ENCODE assay signal across 15 cellular contexts in genomic region chr1:220875233-220875632, GRCh38. TPM values are rescaled to one million over a fixed set of nuclear protein-coding genes. Genes with fewer than 3 reads are reported as not detected.
DNase-seq lines count a peak whose midpoint lies in the region; ATAC-seq and TF ChIP-seq lines count a peak whose summit lies in the region.
"Had no signal": no experiment of that assay in that cellular context is flagged by ENCODE, and none has a peak within 500 bp of the region (broad histone marks: within the 10 kb centered on the region; RNA-seq: fewer than 3 reads in every experiment).

No MANE protein-coding gene starts in this region.

- H2BK120ac ChIP-seq in mesenchymal stem cell (ENCODE audit: low read depth, low read length), result peak overlapping the region; percentile 50

- no peak overlapping the region for H3K23ac ChIP-seq in mesenchymal stem cell (ENCODE audit: low read length in 2 of 2)

- peak overlapping the region in 1 of 2 experiments; percentile 61 for H3K18ac ChIP-seq in mesenchymal stem cell (ENCODE audit: low read depth in 1 of 2, low read length in 2 of 2)

- no peak overlapping the region for H2AFZ ChIP-seq in mesenchymal stem cell (ENCODE audit: low read depth, low read length)

- H3K9me3 ChIP-seq in mesenchymal stem cell (ENCODE audit: control insufficient read depth, low read length), result no peaks in the 10 kb centered on the region
- no peaks in the 10 kb centered on the region for H3K9me3 ChIP-seq in transverse colon
- H3K9me3 ChIP-seq: A549, BE2C, Caco-2, HAP-1 had no signal

- no peak overlapping the region for H2AK5ac ChIP-seq in mesenchymal stem cell (ENCODE audit: low read length, severe bottlenecking)

- H2BK15ac ChIP-seq in mesenchymal stem cell (ENCODE audit: low read depth, poor library complexity, severe bottlenecking), result no peak overlapping the region

- H3K4me2 ChIP-seq in mesenchymal stem cell (ENCODE audit: low read length, poor library complexity, severe bottlenecking), result no peak overlapping the region
- H3K4me2 ChIP-seq: A549 had no signal

- no peak for ATAC-seq in HG03025 (IDR thresholded peaks at IDR 0.05; ENCODE audit: low FRiP score, unreplicated experiment)
- no peak for ATAC-seq in HG03354 (IDR thresholded peaks at IDR 0.05; ENCODE audit: poor library complexity, severe bottlenecking, unreplicated experiment)
- ATAC-seq: A549; CD8-positive, alpha-beta T cell had no signal

- in situ Hi-C loops in transverse colon (cut with MboI; ENCODE audit: low pct_ligation_motif_present in 1 of 4, low pct_unique_long_range_greater_than_20kb in 1 of 4, low sequenced_read_pairs in 3 of 4), result loop anchor here in 3 of 4 donors (10.0 to 25.0 kb wide), 4 partner anchors 330 to 862 kb away; partner anchors contain the start of gene DUSP10 (in 1 of the 3)

- no peaks in the 10 kb centered on the region for H3K36me3 ChIP-seq in mesenchymal stem cell (ENCODE audit: control insufficient read depth in 1 of 2, insufficient read depth in 2 of 2, low read depth in 1 of 2, low read length in 2 of 2)
- no peaks in the 10 kb centered on the region for H3K36me3 ChIP-seq in rectal smooth muscle tissue (ENCODE audit: control insufficient read depth, insufficient read depth, low read length)
- H3K36me3 ChIP-seq in transverse colon, result no peaks in the 10 kb centered on the region
- H3K36me3 ChIP-seq: BE2C, HAP-1 had no signal

- H3K9ac ChIP-seq in mesenchymal stem cell (ENCODE audit: low read length), result no peak overlapping the region
- H3K9ac ChIP-seq in rectal smooth muscle tissue (ENCODE audit: low read length), result no peak overlapping the region

- H3K27ac ChIP-seq in mesenchymal stem cell (ENCODE audit: low read length, poor library complexity, severe bottlenecking) (no peak overlapping the region), rectal smooth muscle tissue (ENCODE audit: low read depth, low read length) (peak overlapping the region; percentile 96), transverse colon (peak overlapping the region in 3 of 4 donors; percentile 35 to 99 (median 92))

- H4K8ac ChIP-seq in mesenchymal stem cell (ENCODE audit: low read length), result peak overlapping the region; percentile 1

- H3K27me3 ChIP-seq in mesenchymal stem cell (ENCODE audit: control insufficient read depth in 1 of 2, insufficient read depth in 1 of 2, low read length in 2 of 2) (no peaks in the 10 kb centered on the region), rectal smooth muscle tissue (ENCODE audit: control insufficient read depth, insufficient read depth, low read length) (peaks cover 2% of the 10 kb centered on the region), transverse colon (peaks cover 38% of the 10 kb centered on the region)
- H3K27me3 ChIP-seq: BE2C had no signal

- TF ChIP-seq POLR2A in transverse colon (IDR thresholded peaks at IDR 0.05), result no peak

- DNase-seq in dermis blood vessel endothelial cell (peak; percentile 17), mesenchymal stem cell (no peak), transverse colon (no peak), globus pallidus (ENCODE audit: low spot score) (no peak)
- DNase-seq: BE2C; Caco-2; CD8-positive, alpha-beta T cell; DND-41; GF-D8; HFFc6 had no signal

- H3K14ac ChIP-seq in mesenchymal stem cell (ENCODE audit: low read length in 2 of 2), result no peak overlapping the region

- H3K4me1 ChIP-seq in mesenchymal stem cell (ENCODE audit: control insufficient read depth, insufficient read depth, low read depth, low read length) (peaks cover 13% of the 10 kb centered on the region), rectal smooth muscle tissue (ENCODE audit: control insufficient read depth, insufficient read depth, low read length) (peaks cover 27% of the 10 kb centered on the region), transverse colon (peaks cover 7 to 70% (median 24%) of the 10 kb centered on the region in 4 donors)
- H3K4me1 ChIP-seq: BE2C had no signal

- H3K79me1 ChIP-seq in mesenchymal stem cell (replicated peaks; ENCODE audit: low read length, poor library complexity, severe bottlenecking), result no peaks in the 10 kb centered on the region

- no peak overlapping the region for H2BK5ac ChIP-seq in mesenchymal stem cell (ENCODE audit: low read depth, low read length, poor library complexity, severe bottlenecking)

- no peak overlapping the region for H4K91ac ChIP-seq in mesenchymal stem cell (ENCODE audit: low read length)

- WGBS in mesenchymal stem cell, result no CpG with 5 or more reads among the region's 1 CpG
- 71 to 90% methylated on average over 1 of the region's 1 CpG for WGBS in transverse colon (ENCODE audit: low coverage in 1 of 2), 2 donors

- no peak for TF ChIP-seq EP300 in transverse colon (IDR thresholded peaks at IDR 0.05; ENCODE audit: low read depth)

- no peak overlapping the region for H3K4me3 ChIP-seq in mesenchymal stem cell (ENCODE audit: insufficient read depth in 1 of 2, low read depth in 1 of 2, low read length in 2 of 2)
- no peak overlapping the region for H3K4me3 ChIP-seq in rectal smooth muscle tissue (ENCODE audit: low read length)
- no peak overlapping the region for H3K4me3 ChIP-seq in transverse colon
- H3K4me3 ChIP-seq: A549, HAP-1 had no signal

- H2BK12ac ChIP-seq in mesenchymal stem cell (ENCODE audit: low read length in 2 of 2), result peak overlapping the region; percentile 40 to 80

- H3K4ac ChIP-seq in mesenchymal stem cell (ENCODE audit: low read depth in 1 of 2, low read length in 2 of 2), result peak overlapping the region in 1 of 2 experiments; percentile 44

- intact Hi-C loops in transverse colon (cut with DNase I; ENCODE audit: low total_unique reads), result loop anchor here (2.0 to 10.0 kb wide), 2 partner anchors 330 to 560 kb away; no protein-coding TSS in a partner anchor

- TF ChIP-seq CTCF in transverse colon (IDR thresholded peaks at IDR 0.05), result no peak

RNA-seq across cellular contexts. Expression of gene HLX, which starts 4.0 kb away (rescaled TPM):
- total RNA-seq in dermis blood vessel endothelial cell (18.0 and 20.8 TPM in 2 replicates), transverse colon (10 to 100 TPM in 2 of 4 donors, 1 to 10 TPM in 2; 4.2 to 18.4 (median 9.3) TPM)
- polyA plus RNA-seq in mesenchymal stem cell (2013, experiment 1 of 2), result 37.2 TPM
- polyA plus RNA-seq in mesenchymal stem cell (2013, experiment 2 of 2), result 35.9 TPM
- total RNA-seq: Caco-2; CD8-positive, alpha-beta T cell had no signal
